Comparison of ENCODE assay signal across 9 cellular contexts in genomic region chr5:172414618-172415599, GRCh38. TPM values are rescaled to one million over a fixed set of nuclear protein-coding genes. Genes with fewer than 3 reads are reported as not detected.
DNase-seq lines count a peak whose midpoint lies in the region; ATAC-seq and TF ChIP-seq lines count a peak whose summit lies in the region.
"Had no signal": no experiment of that assay in that cellular context is flagged by ENCODE, and none has a peak within 500 bp of the region (broad histone marks: within the 10 kb centered on the region; RNA-seq: fewer than 3 reads in every experiment).

No MANE protein-coding gene starts in this region.

- no peak overlapping the region for H3K9ac ChIP-seq in mesendoderm (ENCODE audit: low read length)

- TF ChIP-seq CTCF in coronary artery (IDR thresholded peaks at IDR 0.05) (no peak), transverse colon (IDR thresholded peaks at IDR 0.05) (no peak)

- no peak overlapping the region for H4K8ac ChIP-seq in mesendoderm (ENCODE audit: low read depth, low read length)

- H2BK120ac ChIP-seq in mesendoderm (ENCODE audit: low read depth, low read length) = no peak overlapping the region

- no peak overlapping the region for H2BK15ac ChIP-seq in mesendoderm (replicated peaks; ENCODE audit: low read depth)

- no peaks in the 10 kb centered on the region for H3K79me2 ChIP-seq in mesendoderm (ENCODE audit: control insufficient read depth, insufficient read depth, low read length)

- intact Hi-C loops in transverse colon (cut with DNase I; ENCODE audit: low total_unique reads) = loop anchor here (5.0 kb wide), 1 partner anchor 37 kb away; the partner anchor contains the start of gene SH3PXD2B

- WGBS in mesendoderm (ENCODE audit: extremely low coverage, insufficient coverage, low lambda C conversion rate) = no CpG with 5 or more reads among the region's 13 CpGs
- WGBS in transverse colon (ENCODE audit: low coverage in 1 of 2), 2 donors = 62 to 73% methylated on average over 2 to 13 of the region's 13 CpGs

- H3K27ac ChIP-seq in coronary artery (peak overlapping the region; percentile 55 to 87), mesendoderm (ENCODE audit: low read depth, low read length) (no peak overlapping the region), transverse colon (peak overlapping the region; percentile 81 to 84 (median 82))

- H3K23ac ChIP-seq in mesendoderm (ENCODE audit: low read length) = peak overlapping the region; percentile 89

- H3K18ac ChIP-seq in mesendoderm (ENCODE audit: low read length) = no peak overlapping the region

- DNase-seq in MG63 (peak; percentile 93), coronary artery (ENCODE audit: low spot score) (peak; percentile 79), mesendoderm (no peak), transverse colon (peak; percentile 47), NCI-H1694 treated with DMSO at 0.1 percent for 48 hours (lab: John Stamatoyannopoulos, UW) (no peak)
- DNase-seq: NCI-H2171 had no signal

- no peak for TF ChIP-seq POLR2A in transverse colon (IDR thresholded peaks at IDR 0.05)

- ATAC-seq in GM19397 (IDR thresholded peaks at IDR 0.05; ENCODE audit: unreplicated experiment) = no peak
- ATAC-seq in GM18873 (IDR thresholded peaks at IDR 0.05; ENCODE audit: low FRiP score, unreplicated experiment) = no peak
- ATAC-seq in HG02763 (IDR thresholded peaks at IDR 0.05; ENCODE audit: unreplicated experiment) = no peak

- H3K4ac ChIP-seq in mesendoderm (ENCODE audit: low read depth, low read length) = no peak overlapping the region

- H3K27me3 ChIP-seq in MG63 (no peaks in the 10 kb centered on the region), mesendoderm (ENCODE audit: insufficient read depth, low read length, poor library complexity) (no peaks in the 10 kb centered on the region), transverse colon (no peaks in the 10 kb centered on the region)

- no peak overlapping the region for H3K4me3 ChIP-seq in MG63
- no peak overlapping the region for H3K4me3 ChIP-seq in coronary artery
- H3K4me3 ChIP-seq in mesendoderm (ENCODE audit: low read length) = no peak overlapping the region
- no peak overlapping the region for H3K4me3 ChIP-seq in transverse colon

- no peak overlapping the region for H4K5ac ChIP-seq in mesendoderm (ENCODE audit: low read length)

- H2AK5ac ChIP-seq in mesendoderm (ENCODE audit: low read length) = no peak overlapping the region

- H3K36me3 ChIP-seq in MG63 (peaks cover 27% of the 10 kb centered on the region), mesendoderm (ENCODE audit: control insufficient read depth, insufficient read depth, low read length) (peaks cover 6% of the 10 kb centered on the region), transverse colon (no peaks in the 10 kb centered on the region)

- H3K56ac ChIP-seq in mesendoderm (ENCODE audit: low read length) = no peak overlapping the region

- no peaks in the 10 kb centered on the region for H3K9me3 ChIP-seq in MG63
- H3K9me3 ChIP-seq in transverse colon = no peaks in the 10 kb centered on the region

- in situ Hi-C loops in transverse colon (cut with MboI; ENCODE audit: low pct_ligation_motif_present in 1 of 4, low pct_unique_long_range_greater_than_20kb in 1 of 4, low sequenced_read_pairs in 3 of 4) = no loop called here

- peaks cover 7% of the 10 kb centered on the region for H3K79me1 ChIP-seq in mesendoderm (ENCODE audit: low read length)

- H3K4me1 ChIP-seq in mesendoderm (ENCODE audit: control insufficient read depth, low read depth, low read length) = no peaks in the 10 kb centered on the region
- peaks cover 46 to 78% (median 59%) of the 10 kb centered on the region in 4 donors for H3K4me1 ChIP-seq in transverse colon

- H2BK5ac ChIP-seq in mesendoderm (ENCODE audit: low read length) = no peak overlapping the region

- H3K4me2 ChIP-seq in mesendoderm (ENCODE audit: low read length) = no peak overlapping the region

- no peak for TF ChIP-seq EP300 in transverse colon (IDR thresholded peaks at IDR 0.05; ENCODE audit: low read depth)

RNA-seq across cellular contexts. Expression of gene SH3PXD2B, which starts 39.4 kb away (rescaled TPM):
- 4.4 and 15.2 TPM in 2 replicates for total RNA-seq in MG63 (2014; rRNA removed; shearing (Covaris generic); ENCODE audit: low replicate concordance)
- 30.7 TPM for polyA plus RNA-seq in mesendoderm (2013, experiment 1 of 2)
- polyA plus RNA-seq in mesendoderm (2013, experiment 2 of 2) = 30.3 TPM
- 10 to 100 TPM; 10.2 to 26.6 (median 14.6) TPM for total RNA-seq in transverse colon

Comparison
In these comparisons a context has a peak if more than half of its experiments do, and no peak if none do; other contexts are left out.
1. DNase-seq: peak in MG63 (single experiment), coronary artery (single experiment) and transverse colon (single experiment); none in mesendoderm (single experiment) and NCI-H1694 treated with DMSO at 0.1 percent for 48 hours (single experiment).